Comparison of ENCODE assay signal across 11 cellular contexts in genomic region chr4:39533541-39533940, GRCh38.
"Had no signal": no experiment of that assay in that cellular context is flagged by ENCODE, and none has a peak within 500 bp of the region (broad histone marks: within the 10 kb centered on the region; RNA-seq: fewer than 3 reads in every experiment).

No MANE protein-coding gene starts in this region.

- ATAC-seq: GM23338, HCT116 had no signal

- H3K4me3 Mint-ChIP-seq: GM23338, H9, HFFc6 had no signal

- H3K4me1 Mint-ChIP-seq: GM23338 had no signal

- H3K36me3 ChIP-seq: HAP-1 had no signal

- FAIRE-seq: H1, H54 had no signal

- H3K4me2 ChIP-seq: GM23338 had no signal

- H3K4me3 ChIP-seq: GM23248, GM23338, HAP-1 had no signal

- DNase-seq: GM23248, GOT3, H7, H9, HCEC 1CT, HFFc6 had no signal

- H3K27ac ChIP-seq: GM23248 had no signal

- H3K9ac ChIP-seq: GM23248 had no signal

- H3K27ac Mint-ChIP-seq: GM23338, H9, HFFc6 had no signal

- H2AFZ ChIP-seq: GM23248, GM23338 had no signal
